Comparison of ENCODE assay signal across 19 cellular contexts in the genomic region with DNA sequence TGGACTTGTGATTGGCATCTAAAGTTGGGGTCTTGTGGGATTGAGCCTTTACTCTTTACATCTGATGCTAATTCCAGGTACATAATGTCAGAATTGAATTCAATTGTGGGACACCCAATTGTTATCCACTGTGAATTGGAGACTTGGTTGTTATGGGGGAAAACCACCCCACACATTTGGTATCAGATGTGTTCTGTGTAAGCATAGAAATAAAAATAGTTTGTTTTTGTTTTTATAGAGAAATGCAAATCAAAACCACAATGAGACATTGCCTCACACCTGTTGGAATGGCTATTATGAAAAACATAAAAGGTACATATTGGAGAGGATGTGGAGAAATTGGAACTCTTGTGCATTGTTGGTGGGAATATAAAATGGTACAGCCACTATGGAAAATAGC. TPM values are rescaled to one million over a fixed set of nuclear protein-coding genes. Genes with fewer than 3 reads are reported as not detected.
DNase-seq lines count a peak whose midpoint lies in the region; ATAC-seq and TF ChIP-seq lines count a peak whose summit lies in the region.
"Had no signal": no experiment of that assay in that cellular context is flagged by ENCODE, and none has a peak within 500 bp of the region (broad histone marks: within the 10 kb centered on the region; RNA-seq: fewer than 3 reads in every experiment).

No MANE protein-coding gene starts in this region.

- H4K20me1 ChIP-seq in IMR-90 (ENCODE audit: insufficient read depth, low read length) (no peaks in the 10 kb centered on the region), PC-9 (ENCODE audit: insufficient read depth) (no peaks in the 10 kb centered on the region)

- H3K36me3 ChIP-seq in IMR-90 (ENCODE audit: control insufficient read depth, insufficient read depth, low read length) (no peaks in the 10 kb centered on the region), Peyer's patch (no peaks in the 10 kb centered on the region), PC-9 (ENCODE audit: low read depth) (no peaks in the 10 kb centered on the region)
- H3K36me3 ChIP-seq: SJSA1 had no signal

- no peak overlapping the region for H3K4me3 ChIP-seq in IMR-90 (ENCODE audit: insufficient read depth, low read depth, low read length)
- no peak overlapping the region for H3K4me3 ChIP-seq in Peyer's patch
- no peak overlapping the region for H3K4me3 ChIP-seq in PC-9
- H3K4me3 ChIP-seq: SJSA1 had no signal

- H3K27ac ChIP-seq in IMR-90 (ENCODE audit: insufficient read depth, low read length) (no peak overlapping the region), Peyer's patch (no peak overlapping the region), PC-9 (no peak overlapping the region)

- H3K9me2 ChIP-seq in PC-9 (ENCODE audit: insufficient read depth) = no peaks in the 10 kb centered on the region

- no peak overlapping the region for H2BK120ac ChIP-seq in IMR-90 (ENCODE audit: low read depth, low read length)

- 0 out of 3 replicates have a peak overlapping the region, but pooled peaks have one; percentile 2 for H2BK15ac ChIP-seq in IMR-90 (ENCODE audit: low read depth, low read length)

- H2AFZ ChIP-seq in IMR-90 (replicated peaks; ENCODE audit: low read length, poor library complexity) (no peak overlapping the region), PC-9 (no peak overlapping the region)

- no peak overlapping the region for H3K4ac ChIP-seq in IMR-90 (ENCODE audit: low read depth, low read length)

- H3K27me3 ChIP-seq in IMR-90 (ENCODE audit: control insufficient read depth, insufficient read depth, low read length) = no peaks in the 10 kb centered on the region
- H3K27me3 ChIP-seq in Peyer's patch = no peaks in the 10 kb centered on the region
- H3K27me3 ChIP-seq in PC-9 (ENCODE audit: insufficient read depth, low read depth) = no peaks in the 10 kb centered on the region
- H3K27me3 ChIP-seq: SJSA1 had no signal

- POLR2A ChIA-PET in IMR-90 (lab: Charles Lee; ENCODE audit: unreplicated experiment) = no interaction called here
- POLR2A ChIA-PET in PC-9 (lab: Charles Lee; ENCODE audit: unreplicated experiment) = no interaction called here

- no peak overlapping the region for H2BK20ac ChIP-seq in IMR-90 (ENCODE audit: low read depth, low read length)

- DNase-seq in IMR-90 (no peak), Peyer's patch (no peak), DMS53 treated with DMSO at 0.1 percent for 48 hours (lab: John Stamatoyannopoulos, UW; ENCODE audit: unreplicated experiment) (no peak), omental fat pad (ENCODE audit: low spot score) (no peak), PC-9 (no peak)
- DNase-seq: CD8-positive, alpha-beta memory T cell; DND-41; H7; NCI-H1436 treated with DMSO at 0.1 percent for 48 hours; NCI-H2029 treated with DMSO at 0.1 percent for 48 hours; NCI-H2171 treated with DMSO at 0.1 percent for 48 hours; PC-3; T-helper 2 cell had no signal

- no peak overlapping the region for H3K14ac ChIP-seq in IMR-90 (replicated peaks; ENCODE audit: low read depth, low read length)

- H2BK5ac ChIP-seq in IMR-90 (ENCODE audit: low read depth, low read length, poor library complexity, severe bottlenecking) = no peak overlapping the region

- peak; percentile 64 for ATAC-seq in GM18502 (IDR thresholded peaks at IDR 0.05; ENCODE audit: poor library complexity, unreplicated experiment)
- peak; percentile 53 for ATAC-seq in GM21367 (IDR thresholded peaks at IDR 0.05; ENCODE audit: unreplicated experiment)
- peak; percentile 57 for ATAC-seq in HG03159 (IDR thresholded peaks at IDR 0.05; ENCODE audit: unreplicated experiment)
- no peak for ATAC-seq in IMR-90 (ENCODE audit: low read depth)
- no peak for ATAC-seq in omental fat pad (ENCODE audit: low FRiP score)

- H3F3A ChIP-seq in PC-9 (ENCODE audit: insufficient read depth, low read depth) = no peaks in the 10 kb centered on the region

- no peaks in the 10 kb centered on the region for H3K79me2 ChIP-seq in PC-9 (ENCODE audit: low read depth)

- no peak for TF ChIP-seq RAD21 in IMR-90 (IDR thresholded peaks at IDR 0.05; ENCODE audit: low read length)

- no peak overlapping the region for H4K8ac ChIP-seq in IMR-90 (ENCODE audit: low read depth in 2 of 2, low read length in 2 of 2)

- H3K23ac ChIP-seq in IMR-90 (ENCODE audit: low read depth, low read length) = no peak overlapping the region

- no peaks in the 10 kb centered on the region for H3K9me1 ChIP-seq in IMR-90 (ENCODE audit: insufficient read depth, low read length)

- intact Hi-C loops in IMR-90 (cut with micrococcal nuclease) (no loop called here), PC-9 (cut with micrococcal nuclease; ENCODE audit: unreplicated experiment) (no loop called here)

- no peak overlapping the region for H2AK5ac ChIP-seq in IMR-90 (ENCODE audit: low read depth, low read length)

- TF ChIP-seq CTCF in IMR-90 (conservative IDR thresholded peaks at IDR 0.05; ENCODE audit: low read depth, low read length) (no peak), Peyer's patch (IDR thresholded peaks at IDR 0.05) (no peak), omental fat pad (IDR thresholded peaks at IDR 0.05) (no peak), PC-9 (conservative IDR thresholded peaks at IDR 0.05) (no peak)

- no peak overlapping the region for H4K91ac ChIP-seq in IMR-90 (ENCODE audit: insufficient read depth, low read depth, low read length)

- no peak overlapping the region for H3K18ac ChIP-seq in IMR-90 (ENCODE audit: low read depth, low read length)

- H2AK9ac ChIP-seq in IMR-90 (replicated peaks; ENCODE audit: low read depth, low read length, poor library complexity) = no peak overlapping the region

- no peaks in the 10 kb centered on the region for H3K9me3 ChIP-seq in IMR-90 (ENCODE audit: control insufficient read depth, insufficient read depth, low read length)
- H3K9me3 ChIP-seq in Peyer's patch = no peaks in the 10 kb centered on the region
- H3K9me3 ChIP-seq in PC-9 (ENCODE audit: insufficient read depth, low read depth) = no peaks in the 10 kb centered on the region
- H3K9me3 ChIP-seq: SJSA1 had no signal

- dilution Hi-C loops in IMR-90 (cut with HindIII; ENCODE audit: low sequenced_read_pairs, unreplicated experiment) = no loop called here

- H3K56ac ChIP-seq in IMR-90 (ENCODE audit: extremely low read depth, insufficient read depth, low read length) = no peak overlapping the region

- no peak overlapping the region for H3K4me2 ChIP-seq in IMR-90 (ENCODE audit: low read depth, low read length)
- no peak overlapping the region for H3K4me2 ChIP-seq in PC-9

- H4K5ac ChIP-seq in IMR-90 (ENCODE audit: low read depth, low read length) = no peak overlapping the region

- no peaks in the 10 kb centered on the region; the same call in 1 of the 2 replicates for H3K4me1 ChIP-seq in IMR-90 (ENCODE audit: control insufficient read depth, insufficient read depth, low read length)
- H3K4me1 ChIP-seq in Peyer's patch = no peaks in the 10 kb centered on the region
- 0 out of 2 replicates have a peak, but pooled peaks cover 8% of the 10 kb centered on the region for H3K4me1 ChIP-seq in PC-9 (replicated peaks; ENCODE audit: insufficient read depth)

- no TSS peak for BruUV-seq in IMR-90 (replicated peaks; lab: Mats Ljungman, UMichigan)
- no TSS peak for BruUV-seq in PC-9 (replicated peaks; lab: Mats Ljungman, UMichigan)

- in situ Hi-C loops in IMR-90 (cut with MboI; ENCODE audit: low sequenced_read_pairs) = no loop called here

- H3K9ac ChIP-seq in IMR-90 (ENCODE audit: low read depth, low read length) = no peak overlapping the region

- no peaks in the 10 kb centered on the region for H3K79me1 ChIP-seq in IMR-90 (ENCODE audit: low read depth in 1 of 2, low read length in 2 of 2)

- CTCF ChIA-PET in IMR-90 (lab: Yijun Ruan, JAX) = no interaction called here
- CTCF ChIA-PET in PC-9 (lab: Charles Lee) = no interaction called here

- TF ChIP-seq POLR2A in IMR-90 (IDR thresholded peaks at IDR 0.05; ENCODE audit: low read depth, low read length) (no peak), Peyer's patch (IDR thresholded peaks at IDR 0.05) (no peak)

TF ChIP-seq in IMR-90, 13 proteins besides CTCF, POLR2A, EP300 and RAD21:
- no peak for TF ChIP-seq CHD1 (IDR thresholded peaks at IDR 0.05; ENCODE audit: low read depth, low read length)

RNA-seq across cellular contexts. Expression of a gene that starts 58.5 kb away (rescaled TPM):
- 0.28 TPM in 1 of 2 replicates, not detected in the other for total RNA-seq in IMR-90 (2012; rRNA removed)
- 0.07 and 0.09 TPM in 2 replicates for polyA plus RNA-seq in IMR-90 (2012; rRNA removed)
- polyA plus RNA-seq in IMR-90 (2012; cell fraction: cytosol; rRNA removed) = 0.03 TPM in 1 of 2 replicates, not detected in the other
- polyA plus RNA-seq in IMR-90 (2012; cell fraction: nucleus; rRNA removed; ENCODE audit: low replicate concordance) = 0.15 TPM in 1 of 2 replicates, not detected in the other
- 10 to 100 TPM in 1 of 4 donors, 1 to 10 TPM in 2, under 1 TPM in 1; 0.70 to 13.6 (median 5.8) TPM for total RNA-seq in Peyer's patch
- total RNA-seq in omental fat pad = 10 to 100 TPM in 3 of 4 donors, 1 to 10 TPM in 1; 4.8 to 21.5 (median 14.4) TPM
- total RNA-seq in PC-9 (2021) = not detected in 2 replicates
- total RNA-seq: A172; CD8-positive, alpha-beta memory T cell; H7; NCI-H460; PC-3 had no signal
- polyA plus RNA-seq: CD8-positive, alpha-beta memory T cell had no signal

Comparison
In these comparisons a context has a peak if more than half of its experiments do, and no peak if none do; other contexts are left out.
1. ATAC-seq: peak in GM18502 (single experiment), GM21367 (single experiment) and HG03159 (single experiment); none in IMR-90 (single experiment) and omental fat pad (single experiment).